In the genomic region with DNA sequence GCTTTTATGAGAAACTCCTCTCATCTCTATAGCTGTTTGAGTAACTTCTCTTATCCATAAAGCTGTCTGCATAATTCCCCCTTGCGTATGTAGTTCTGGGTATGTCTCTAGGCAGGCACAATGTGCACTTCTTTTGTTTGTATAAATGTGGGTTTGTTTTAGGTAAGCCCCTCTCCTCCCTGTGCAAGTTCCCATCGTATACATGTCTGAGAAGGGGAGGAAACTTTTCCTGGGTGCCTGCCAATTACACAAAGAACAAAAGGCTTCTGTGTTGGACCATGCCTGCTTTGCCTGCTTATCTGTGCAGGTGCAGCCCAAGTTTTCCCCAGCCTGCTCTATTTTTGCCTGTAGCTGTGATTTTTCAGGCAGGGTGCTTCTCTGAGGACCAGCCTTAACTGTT, we compare ENCODE assay signal across 13 cellular contexts.
A peak's percentile ranks its signal among the peaks of the same experiment; 100 is the strongest.
DNase-seq lines count a peak whose midpoint lies in the region; ATAC-seq, FAIRE-seq and TF ChIP-seq lines count a peak whose summit lies in the region.
"Had no signal": no experiment of that assay in that cellular context is flagged by ENCODE, and none has a peak within 500 bp of the region (broad histone marks: within the 10 kb centered on the region; RNA-seq: fewer than 3 reads in every experiment).

No MANE protein-coding gene starts in this region.

- H3K27ac ChIP-seq in cardiac muscle cell (peak overlapping the region; percentile 49), right atrium auricular region (no peak overlapping the region), PC-3 (ENCODE audit: low read length) (no peak overlapping the region)
- H3K27ac ChIP-seq in CD4-positive, alpha-beta memory T cell (ENCODE audit: low read depth, low read length), result no peak overlapping the region

- H3K27me3 ChIP-seq in cardiac muscle cell, result no peaks in the 10 kb centered on the region
- no peaks in the 10 kb centered on the region for H3K27me3 ChIP-seq in right atrium auricular region
- no peaks in the 10 kb centered on the region for H3K27me3 ChIP-seq in PC-3 (ENCODE audit: low read length)
- H3K27me3 ChIP-seq in CD4-positive, alpha-beta memory T cell (ENCODE audit: insufficient read depth, low read length), result no peaks in the 10 kb centered on the region

- no peaks in the 10 kb centered on the region for H4K20me1 ChIP-seq in PC-3 (ENCODE audit: low read length)

- H2AFZ ChIP-seq in PC-3 (ENCODE audit: low read length), result no peak overlapping the region

- no peaks in the 10 kb centered on the region for H3K9me3 Mint-ChIP-seq in activated CD4-positive, alpha-beta T cell treated with anti-CD3 and anti-CD28 coated beads for 36 hours (ENCODE audit: low read depth)
- H3K9me3 Mint-ChIP-seq in CD4-positive, alpha-beta memory T cell, result peaks cover 0 to 7% (median 0%) of the 10 kb centered on the region in 8 donors
- H3K9me3 Mint-ChIP-seq: activated naive CD4-positive, alpha-beta T cell treated with anti-CD3 and anti-CD28 coated beads, Interleukin-2, amount 50 U/mL, for 72 hours; T-helper 1 cell treated with Interleukin-12 subunit alpha and Interleukin-12 subunit beta and Interleukin-4 antibody, amounts not matched to agents 30 μg/mL and 1 μg/mL, for 36 hours had no signal

- no peak overlapping the region for H3K9ac ChIP-seq in PC-3 (ENCODE audit: low read length)

- H3K4me2 ChIP-seq in PC-3 (ENCODE audit: low read length), result no peak overlapping the region

- no peak overlapping the region for H3K4me3 Mint-ChIP-seq in activated CD4-positive, alpha-beta T cell treated with anti-CD3 and anti-CD28 coated beads for 36 hours
- H3K4me3 Mint-ChIP-seq in CD4-positive, alpha-beta memory T cell, result no peak overlapping the region
- H3K4me3 Mint-ChIP-seq: natural killer cell; T-helper 1 cell treated with Interleukin-12 subunit alpha and Interleukin-12 subunit beta and Interleukin-4 antibody, amounts not matched to agents 30 μg/mL and 1 μg/mL, for 36 hours had no signal

- H3K4me1 ChIP-seq in cardiac muscle cell (ENCODE audit: low read depth) (peaks cover 22% of the 10 kb centered on the region), right atrium auricular region (peaks cover 0 to 4% of the 10 kb centered on the region in 2 donors), PC-3 (ENCODE audit: insufficient read depth, low read length) (peaks cover 4% of the 10 kb centered on the region; the same call in 1 of the 2 replicates)
- no peaks in the 10 kb centered on the region for H3K4me1 ChIP-seq in CD4-positive, alpha-beta memory T cell (ENCODE audit: insufficient read depth, low read length)

- intact Hi-C loops in PC-3 (cut with micrococcal nuclease) (no loop called here), left colon (cut with DNase I, micrococcal nuclease) (no loop called here)
- intact Hi-C loops in activated CD4-positive, alpha-beta T cell treated with anti-CD3 and anti-CD28 coated beads for 36 hours (cut with DNase I, micrococcal nuclease), result no loop called here
- intact Hi-C loops in CD4-positive, alpha-beta memory T cell (cut with micrococcal nuclease), result no loop called here

- H3K27ac Mint-ChIP-seq in activated CD4-positive, alpha-beta T cell treated with anti-CD3 and anti-CD28 coated beads for 36 hours, result no peak overlapping the region
- no peak overlapping the region for H3K27ac Mint-ChIP-seq in CD4-positive, alpha-beta memory T cell
- H3K27ac Mint-ChIP-seq: activated naive CD4-positive, alpha-beta T cell treated with anti-CD3 and anti-CD28 coated beads, Interleukin-2, amount 50 U/mL, for 72 hours; natural killer cell; T-helper 1 cell treated with Interleukin-12 subunit alpha and Interleukin-12 subunit beta and Interleukin-4 antibody, amounts not matched to agents 30 μg/mL and 1 μg/mL, for 36 hours had no signal

- DNase-seq in cardiac muscle cell (ENCODE audit: low read depth in 1 of 2, low spot score in 1 of 2) (peak; percentile 61 to 80), right atrium auricular region (ENCODE audit: low spot score) (no peak), PC-3 (peak; percentile 32), left colon (peak; percentile 27 to 30), urothelium cell line (ENCODE audit: low spot score) (peak; percentile 35)
- no peak for DNase-seq in activated CD4-positive, alpha-beta T cell treated with anti-CD3 and anti-CD28 coated beads for 36 hours
- no peak for DNase-seq in CD4-positive, alpha-beta memory T cell
- DNase-seq: kidney glomerular epithelial cell, natural killer cell, NCI-H1694 had no signal

- no peak overlapping the region for H3K4me3 ChIP-seq in cardiac muscle cell
- H3K4me3 ChIP-seq in right atrium auricular region, result no peak overlapping the region
- no peak overlapping the region for H3K4me3 ChIP-seq in PC-3 (ENCODE audit: low read length)
- no peak overlapping the region for H3K4me3 ChIP-seq in CD4-positive, alpha-beta memory T cell (ENCODE audit: low read length in 2 of 2)

- H3F3A ChIP-seq in PC-3 (ENCODE audit: low read length, unreplicated experiment), result no peaks in the 10 kb centered on the region

- CTCF ChIA-PET in PC-3 (lab: Charles Lee), result interaction anchor here (1.4 kb wide), 1 partner anchor 163 kb away, joined by 3 read pairs; no protein-coding TSS in a partner anchor
- CTCF ChIA-PET in activated CD4-positive, alpha-beta T cell treated with anti-CD3 and anti-CD28 coated beads for 36 hours (lab: Charles Lee), result interaction anchor here (0.6 kb wide), 1 partner anchor 11 kb away, joined by 3 read pairs; no protein-coding TSS in a partner anchor
- CTCF ChIA-PET in CD4-positive, alpha-beta memory T cell (lab: Charles Lee; ENCODE audit: partially characterized antibody), result no interaction called here

- H3K27me3 Mint-ChIP-seq in activated CD4-positive, alpha-beta T cell treated with anti-CD3 and anti-CD28 coated beads for 36 hours, result no peaks in the 10 kb centered on the region
- no peaks in the 10 kb centered on the region for H3K27me3 Mint-ChIP-seq in CD4-positive, alpha-beta memory T cell

- peaks cover 3% of the 10 kb centered on the region for H3K4me1 Mint-ChIP-seq in activated CD4-positive, alpha-beta T cell treated with anti-CD3 and anti-CD28 coated beads for 36 hours
- no peaks in the 10 kb centered on the region for H3K4me1 Mint-ChIP-seq in CD4-positive, alpha-beta memory T cell
- H3K4me1 Mint-ChIP-seq: natural killer cell had no signal

- peak; percentile 53; the same call in 1 of the 2 replicates for ATAC-seq in PC-3
- ATAC-seq in left colon, result peak; percentile 84
- ATAC-seq in activated CD4-positive, alpha-beta T cell treated with anti-CD3 and anti-CD28 coated beads for 36 hours, result no peak
- no peak for ATAC-seq in GM21528 (IDR thresholded peaks at IDR 0.05; ENCODE audit: low FRiP score, unreplicated experiment)
- ATAC-seq: activated naive CD4-positive, alpha-beta T cell treated with anti-CD3 and anti-CD28 coated beads, Interleukin-2, amount 50 U/mL, for 72 hours; natural killer cell had no signal

- no TSS peak for BruUV-seq in PC-3 (replicated peaks; lab: Mats Ljungman, UMichigan)

- no peaks in the 10 kb centered on the region for H3K9me2 ChIP-seq in PC-3 (replicated peaks; ENCODE audit: low read length)

- no peaks in the 10 kb centered on the region for H3K79me2 ChIP-seq in PC-3 (ENCODE audit: low read length)

- TF ChIP-seq CTCF in cardiac muscle cell (IDR thresholded peaks at IDR 0.05; ENCODE audit: low read depth, low read length) (no peak), right atrium auricular region (IDR thresholded peaks at IDR 0.05) (no peak), PC-3 (conservative IDR thresholded peaks at IDR 0.05; ENCODE audit: low read depth, low read length) (no peak)

- H3K36me3 ChIP-seq in cardiac muscle cell, result no peaks in the 10 kb centered on the region
- H3K36me3 ChIP-seq in right atrium auricular region, result no peaks in the 10 kb centered on the region
- no peaks in the 10 kb centered on the region for H3K36me3 ChIP-seq in PC-3 (ENCODE audit: low read depth, low read length)
- no peaks in the 10 kb centered on the region for H3K36me3 ChIP-seq in CD4-positive, alpha-beta memory T cell (ENCODE audit: insufficient read depth, low read length)

- H3K9me3 ChIP-seq in cardiac muscle cell (ENCODE audit: low read depth) (no peaks in the 10 kb centered on the region), right atrium auricular region (peaks cover 0 to 7% of the 10 kb centered on the region in 2 donors), PC-3 (ENCODE audit: low read length) (no peaks in the 10 kb centered on the region)
- no peaks in the 10 kb centered on the region for H3K9me3 ChIP-seq in CD4-positive, alpha-beta memory T cell (ENCODE audit: control insufficient read depth in 1 of 2, low read length in 2 of 2)

- FAIRE-seq in urothelium cell line (lab: Jason Lieb, UNC), result no peak

- POLR2A ChIA-PET in PC-3 (lab: Charles Lee; ENCODE audit: unreplicated experiment), result no interaction called here
- POLR2A ChIA-PET in activated CD4-positive, alpha-beta T cell treated with anti-CD3 and anti-CD28 coated beads for 36 hours (lab: Charles Lee), result no interaction called here
- POLR2A ChIA-PET in CD4-positive, alpha-beta memory T cell (lab: Charles Lee; ENCODE audit: partially characterized antibody), result no interaction called here

- H3K36me3 Mint-ChIP-seq in activated CD4-positive, alpha-beta T cell treated with anti-CD3 and anti-CD28 coated beads for 36 hours (ENCODE audit: low read depth), result no peaks in the 10 kb centered on the region
- no peaks in the 10 kb centered on the region for H3K36me3 Mint-ChIP-seq in CD4-positive, alpha-beta memory T cell
- H3K36me3 Mint-ChIP-seq: activated naive CD4-positive, alpha-beta T cell treated with anti-CD3 and anti-CD28 coated beads, Interleukin-2, amount 50 U/mL, for 72 hours; natural killer cell had no signal

Comparison
In these comparisons a context has a peak if more than half of its experiments do, and no peak if none do; other contexts are left out.
1. DNase-seq: peak in cardiac muscle cell (2 of 2), PC-3 (single experiment), left colon (2 of 2) and urothelium cell line (single experiment); none in right atrium auricular region (single experiment), activated CD4-positive, alpha-beta T cell treated with anti-CD3 and anti-CD28 coated beads for 36 hours (single experiment) and CD4-positive, alpha-beta memory T cell (0 of 5).
2. ATAC-seq: peak in PC-3 (single experiment) and left colon (single experiment); none in activated CD4-positive, alpha-beta T cell treated with anti-CD3 and anti-CD28 coated beads for 36 hours (single experiment) and GM21528 (single experiment).